In the genomic region with DNA sequence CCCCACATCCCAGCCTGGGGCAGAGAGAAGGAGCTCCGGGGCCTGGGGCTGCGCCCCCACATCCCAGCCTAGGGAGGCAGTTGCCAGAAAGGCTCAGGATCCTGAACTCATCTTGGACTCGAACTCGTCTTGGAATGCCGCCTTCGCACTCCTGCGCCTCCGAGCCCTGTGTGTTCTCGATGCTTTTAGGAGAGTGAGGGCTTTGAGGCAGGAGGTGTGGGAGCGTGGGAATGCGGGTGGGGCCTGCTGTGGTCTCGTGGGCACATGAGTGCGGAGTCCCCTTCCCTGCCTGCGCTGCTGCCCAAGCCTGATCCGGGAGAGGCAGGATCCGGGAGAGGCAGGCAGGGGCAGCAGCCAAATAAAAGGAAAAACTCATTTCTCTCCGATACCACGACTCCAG, we compare ENCODE assay signal across 22 cellular contexts. TPM values are rescaled to one million over a fixed set of nuclear protein-coding genes. Genes with fewer than 3 reads are reported as not detected.
DNase-seq lines count a peak whose midpoint lies in the region; TF ChIP-seq lines count a peak whose summit lies in the region.
"Had no signal": no experiment of that assay in that cellular context is flagged by ENCODE, and none has a peak within 500 bp of the region (broad histone marks: within the 10 kb centered on the region; RNA-seq: fewer than 3 reads in every experiment).

No MANE protein-coding gene starts in this region.

- no peaks in the 10 kb centered on the region for H3K4me1 ChIP-seq in HEK293 (ENCODE audit: control insufficient read depth, insufficient read depth, low read length)
- no peaks in the 10 kb centered on the region for H3K4me1 ChIP-seq in neural progenitor cell
- H3K4me1 ChIP-seq: BE2C had no signal

- H3K4me1 Mint-ChIP-seq in neural progenitor cell: peaks cover 20% of the 10 kb centered on the region
- peaks cover 39% of the 10 kb centered on the region for H3K4me1 Mint-ChIP-seq in activated naive CD4-positive, alpha-beta T cell treated with anti-CD3 and anti-CD28 coated beads, Interleukin-2, amount 10 ng/mL, durations not matched to agents 7 days and 5 days

- H3K27ac Mint-ChIP-seq in neural progenitor cell: peak overlapping the region; percentile 86
- H3K27ac Mint-ChIP-seq in activated naive CD4-positive, alpha-beta T cell treated with anti-CD3 and anti-CD28 coated beads, Interleukin-2, amount 10 ng/mL, durations not matched to agents 7 days and 5 days: no peak overlapping the region
- H3K27ac Mint-ChIP-seq: CD4-positive, CD25-positive, alpha-beta regulatory T cell; CD8-positive, alpha-beta memory T cell had no signal

- POLR2A ChIA-PET in HEK293 (lab: Yijun Ruan, JAX): interaction anchor here (1.2 kb wide), 1 partner anchor 58 kb away, joined by 3 read pairs; no protein-coding TSS in a partner anchor

- no peak overlapping the region for H3K4me2 ChIP-seq in neural progenitor cell

- H3K27ac ChIP-seq in HEK293 (ENCODE audit: extremely low read depth, low read depth, low read length) (no peak overlapping the region), dorsolateral prefrontal cortex (peak overlapping the region in 10 of 59 donors; percentile 3 to 58 (median 34)), neural progenitor cell (no peak overlapping the region), substantia nigra (ENCODE audit: low read depth, low read length, poor library complexity, severe bottlenecking) (no peak overlapping the region)
- H3K27ac ChIP-seq: GM23248 had no signal

- no peak for TF ChIP-seq CTCF in HEK293 (tag by site-specific recombination; IDR thresholded peaks at IDR 0.05)
- no peak for TF ChIP-seq CTCF in dorsolateral prefrontal cortex (IDR thresholded peaks at IDR 0.05 in 54 of 56, conservative IDR thresholded peaks at IDR 0.05 in 2 of 56; ENCODE audit: low read depth in 1 of 56, partially characterized antibody in 56 of 56)
- TF ChIP-seq CTCF in neural progenitor cell (IDR thresholded peaks at IDR 0.05): no peak

- peaks cover 24% of the 10 kb centered on the region for H3F3A ChIP-seq in neural progenitor cell (ENCODE audit: low read depth)

- H3K36me3 Mint-ChIP-seq in neural progenitor cell: no peaks in the 10 kb centered on the region
- no peaks in the 10 kb centered on the region for H3K36me3 Mint-ChIP-seq in activated naive CD4-positive, alpha-beta T cell treated with anti-CD3 and anti-CD28 coated beads, Interleukin-2, amount 10 ng/mL, durations not matched to agents 7 days and 5 days
- H3K36me3 Mint-ChIP-seq: CD4-positive, CD25-positive, alpha-beta regulatory T cell; IgD-negative memory B cell had no signal

- peaks cover 0 to 40% (median 14%) of the 10 kb centered on the region in 45 donors for H3K27me3 ChIP-seq in dorsolateral prefrontal cortex
- H3K27me3 ChIP-seq in neural progenitor cell: no peaks in the 10 kb centered on the region
- H3K27me3 ChIP-seq: BE2C had no signal

- H4K20me1 ChIP-seq in neural progenitor cell (ENCODE audit: low read depth): no peaks in the 10 kb centered on the region

- no peak overlapping the region for H2AFZ ChIP-seq in neural progenitor cell (replicated peaks)
- H2AFZ ChIP-seq: GM23248 had no signal

- H3K9ac ChIP-seq in neural progenitor cell: no peak overlapping the region
- H3K9ac ChIP-seq: GM23248 had no signal

- TF ChIP-seq POLR2A in erythroblast (IDR thresholded peaks at IDR 0.05; ENCODE audit: low read length): no peak

- peaks cover 21% of the 10 kb centered on the region for H3K27me3 Mint-ChIP-seq in neural progenitor cell (ENCODE audit: insufficient read depth, low read depth)
- H3K27me3 Mint-ChIP-seq in activated naive CD4-positive, alpha-beta T cell treated with anti-CD3 and anti-CD28 coated beads, Interleukin-2, amount 10 ng/mL, durations not matched to agents 7 days and 5 days: peaks cover 89% of the 10 kb centered on the region

- DNase-seq in dorsolateral prefrontal cortex: peak in 2 of 10 donors; percentile 28 to 47
- no peak for DNase-seq in neural progenitor cell (ENCODE audit: low spot score)
- no peak for DNase-seq in erythroblast (lab: John Stamatoyannopoulos, UW)
- no peak for DNase-seq in activated naive CD4-positive, alpha-beta T cell treated with anti-CD3 and anti-CD28 coated beads, Interleukin-2, amount 10 ng/mL, durations not matched to agents 7 days and 5 days
- no peak for DNase-seq in substantia nigra (lab: John Stamatoyannopoulos, UW)
- DNase-seq: BE2C; C1 segment of cervical spinal cord; CD4-positive, CD25-positive, alpha-beta regulatory T cell; CD8-positive, alpha-beta memory T cell; COR-L47; DMS 273 treated with DMSO at 0.1 percent for 48 hours; DMS53; DND-41; EL; GM23248 had no signal

- no peaks in the 10 kb centered on the region for H3K79me2 ChIP-seq in neural progenitor cell (ENCODE audit: low read depth)

- no peak overlapping the region for H3K4me3 ChIP-seq in HEK293 (ENCODE audit: low read depth, low read length)
- peak overlapping the region in 42 of 59 donors; percentile 7 to 52 (median 33) for H3K4me3 ChIP-seq in dorsolateral prefrontal cortex
- H3K4me3 ChIP-seq in neural progenitor cell: no peak overlapping the region
- H3K4me3 ChIP-seq: GM12878, GM23248 had no signal

- no peak overlapping the region for H3K4me3 Mint-ChIP-seq in neural progenitor cell
- H3K4me3 Mint-ChIP-seq in activated naive CD4-positive, alpha-beta T cell treated with anti-CD3 and anti-CD28 coated beads, Interleukin-2, amount 10 ng/mL, durations not matched to agents 7 days and 5 days: no peak overlapping the region

- H3K9me3 ChIP-seq in HEK293 (ENCODE audit: control insufficient read depth, insufficient read depth, low read depth, low read length) (no peaks in the 10 kb centered on the region), neural progenitor cell (ENCODE audit: low read depth) (no peaks in the 10 kb centered on the region)
- H3K9me3 ChIP-seq: BE2C had no signal

- no peaks in the 10 kb centered on the region for H3K36me3 ChIP-seq in HEK293 (ENCODE audit: control insufficient read depth in 2 of 2, insufficient read depth in 1 of 2, low read length in 2 of 2)
- H3K36me3 ChIP-seq in neural progenitor cell: no peaks in the 10 kb centered on the region
- H3K36me3 ChIP-seq: BE2C had no signal

- peaks cover 2% of the 10 kb centered on the region for H3K9me3 Mint-ChIP-seq in neural progenitor cell
- no peaks in the 10 kb centered on the region for H3K9me3 Mint-ChIP-seq in activated naive CD4-positive, alpha-beta T cell treated with anti-CD3 and anti-CD28 coated beads, Interleukin-2, amount 10 ng/mL, durations not matched to agents 7 days and 5 days
- H3K9me3 Mint-ChIP-seq: CD8-positive, alpha-beta memory T cell; IgD-negative memory B cell had no signal

- CTCF ChIA-PET in HEK293 (lab: Yijun Ruan, JAX): interaction anchor here (0.6 to 3.2 kb wide), 2 partner anchors 61 to 228 kb away, joined by 3 to 23 read pairs; no protein-coding TSS in a partner anchor
- CTCF ChIA-PET in activated naive CD4-positive, alpha-beta T cell treated with anti-CD3 and anti-CD28 coated beads, Interleukin-2, amount 10 ng/mL, durations not matched to agents 7 days and 5 days (lab: Charles Lee): interaction anchor here (4.4 kb wide), 1 partner anchor 61 kb away, joined by 19 read pairs; no protein-coding TSS in a partner anchor

- intact Hi-C loops in dorsolateral prefrontal cortex (cut with DNase I): loop anchor here (5.0 to 10.0 kb wide), 2 partner anchors 53 to 61 kb away; no protein-coding TSS in a partner anchor

TF ChIP-seq in HEK293, 187 proteins besides CTCF, POLR2A, EP300 and RAD21:
- no peak for TF ChIP-seq ZEB2 (tag by site-specific recombination; IDR thresholded peaks at IDR 0.05)
- TF ChIP-seq ZFHX2 (tag by site-specific recombination; conservative IDR thresholded peaks at IDR 0.05): peak; percentile 65
- TF ChIP-seq EGR2 (tag by site-specific recombination; IDR thresholded peaks at IDR 0.05; ENCODE audit: low read depth): peak; percentile 57; the same call in 1 of the 2 replicates
- TF ChIP-seq ZNF600 (tag by site-specific recombination; IDR thresholded peaks at IDR 0.05): peak; percentile 42; the same call in 1 of the 2 replicates

RNA-seq across cellular contexts. Expression of gene BHLHA9, which starts 1.2 kb away (rescaled TPM):
- total RNA-seq in dorsolateral prefrontal cortex (1 to 10 TPM in 88 of 120 experiments, under 1 TPM in 28, not detected in 4; 0.52 to 3.5 (median 1.5) TPM), neural progenitor cell (ENCODE audit: low replicate concordance) (not detected in 2 replicates)
- total RNA-seq: A172; CD4-positive, CD25-positive, alpha-beta regulatory T cell; CD8-positive, alpha-beta memory T cell; G401; GM12878; GM23248; H7; HepG2 had no signal

RNA-seq across cellular contexts. Expression of gene TRARG1, which starts 8.0 kb away (rescaled TPM):
- total RNA-seq in dorsolateral prefrontal cortex (1 to 10 TPM in 20 of 120 experiments, under 1 TPM in 93, not detected in 7; 0.10 to 3.2 (median 0.54) TPM), neural progenitor cell (ENCODE audit: low replicate concordance) (0.06 TPM in 1 of 2 replicates, not detected in the other)
- total RNA-seq: A172; CD8-positive, alpha-beta memory T cell; GM12878; GM23248; H7; HepG2 had no signal

Comparison
In these comparisons a context has a peak if more than half of its experiments do, and no peak if none do; other contexts are left out.
1. H3K4me3 ChIP-seq: peak in dorsolateral prefrontal cortex (42 of 59); none in HEK293 (single experiment) and neural progenitor cell (single experiment).